In the genomic region with DNA sequence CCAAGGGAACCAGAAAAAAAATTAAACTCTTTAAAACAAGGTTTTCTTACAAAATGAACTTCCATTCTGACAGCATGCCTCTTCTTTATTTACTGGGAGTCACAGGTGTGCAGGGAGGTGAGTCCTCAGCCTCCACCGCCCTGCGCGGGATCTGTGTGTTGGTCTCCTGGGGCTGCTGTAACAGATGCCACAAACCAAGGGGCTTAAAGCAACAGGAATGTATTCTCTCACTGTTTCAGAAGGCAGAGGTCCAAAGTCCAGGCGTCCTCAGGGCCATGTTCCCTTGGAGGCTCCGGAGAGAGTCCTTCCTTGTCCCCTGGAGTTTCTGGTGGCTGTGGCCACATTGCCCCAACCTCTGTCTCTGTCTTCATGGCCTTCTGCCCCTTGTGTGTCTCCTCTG, we compare ENCODE assay signal across 13 cellular contexts.
DNase-seq lines count a peak whose midpoint lies in the region; ATAC-seq and TF ChIP-seq lines count a peak whose summit lies in the region.
"Had no signal": no experiment of that assay in that cellular context is flagged by ENCODE, and none has a peak within 500 bp of the region (broad histone marks: within the 10 kb centered on the region; RNA-seq: fewer than 3 reads in every experiment).

No MANE protein-coding gene starts in this region.

- H3K9ac ChIP-seq in BLaER1 (0 out of 2 replicates have a peak overlapping the region, but pooled peaks have one; percentile 10), Karpas-422 (ENCODE audit: low read length) (peak overlapping the region; percentile 49), OCI-LY1 (ENCODE audit: low read length) (peak overlapping the region; percentile 12; the same call in 1 of the 2 replicates)
- H3K9ac ChIP-seq: GM23248 had no signal

- no peaks in the 10 kb centered on the region for H3K9me3 ChIP-seq in BLaER1
- H3K9me3 ChIP-seq in Karpas-422 (ENCODE audit: low read length): no peaks in the 10 kb centered on the region
- H3K9me3 ChIP-seq in OCI-LY1 (ENCODE audit: low read length): no peaks in the 10 kb centered on the region
- H3K9me3 ChIP-seq in esophagus muscularis mucosa: no peaks in the 10 kb centered on the region

- H3K4me2 ChIP-seq in BLaER1: peak overlapping the region; percentile 85
- H3K4me2 ChIP-seq in Karpas-422 (ENCODE audit: low read depth, low read length, poor library complexity, severe bottlenecking): peak overlapping the region; percentile 45
- H3K4me2 ChIP-seq in OCI-LY1 (ENCODE audit: low read length): no peak overlapping the region

- no peak overlapping the region; the same call in 1 of the 2 replicates for H2AFZ ChIP-seq in Karpas-422 (ENCODE audit: low read length)
- no peak overlapping the region for H2AFZ ChIP-seq in OCI-LY1 (ENCODE audit: low read length)
- H2AFZ ChIP-seq: GM23248 had no signal

- TF ChIP-seq EP300 in esophagus muscularis mucosa (IDR thresholded peaks at IDR 0.05): no peak

- H3K79me2 ChIP-seq in Karpas-422 (ENCODE audit: low read length) (no peaks in the 10 kb centered on the region), OCI-LY1 (ENCODE audit: insufficient read depth, low read length) (no peaks in the 10 kb centered on the region)

- H3K4me1 ChIP-seq in BLaER1 (peaks cover 72% of the 10 kb centered on the region), Karpas-422 (ENCODE audit: low read length) (peaks cover 60% of the 10 kb centered on the region), OCI-LY1 (ENCODE audit: insufficient read depth, low read length, severe bottlenecking) (peaks cover 56% of the 10 kb centered on the region), esophagus muscularis mucosa (no peaks in the 10 kb centered on the region)

- 77% methylated on average over 5 of the region's 5 CpGs for WGBS in esophagus muscularis mucosa

- no peaks in the 10 kb centered on the region for H3K36me3 Mint-ChIP-seq in activated T-cell treated with anti-CD3 and anti-CD28 coated beads, Interleukin-2, amount 50 U/mL, for 72 hours (ENCODE audit: insufficient read depth in 2 of 2)
- H3K36me3 Mint-ChIP-seq: CD4-positive, CD25-positive, alpha-beta regulatory T cell had no signal

- no peak for ATAC-seq in activated T-cell treated with anti-CD3 and anti-CD28 coated beads, Interleukin-2, amount 50 U/mL, for 72 hours (replicated peaks in 1 of 2)
- ATAC-seq: GM12878, HCT116, HepG2 had no signal

- H3K27me3 Mint-ChIP-seq in activated T-cell treated with anti-CD3 and anti-CD28 coated beads, Interleukin-2, amount 50 U/mL, for 72 hours (ENCODE audit: low read depth): no peaks in the 10 kb centered on the region

- no peak for TF ChIP-seq POLR2A in esophagus muscularis mucosa (IDR thresholded peaks at IDR 0.05; ENCODE audit: low read depth)

- no peak overlapping the region for H3K4me3 ChIP-seq in BLaER1
- no peak overlapping the region; the same call in 1 of the 2 replicates for H3K4me3 ChIP-seq in Karpas-422 (ENCODE audit: low read length)
- no peak overlapping the region for H3K4me3 ChIP-seq in OCI-LY1 (ENCODE audit: low read depth, low read length, poor library complexity, severe bottlenecking)
- H3K4me3 ChIP-seq in esophagus muscularis mucosa: no peak overlapping the region
- H3K4me3 ChIP-seq: GM12878, GM23248 had no signal

- no peaks in the 10 kb centered on the region for H4K20me1 ChIP-seq in BLaER1
- no peaks in the 10 kb centered on the region for H4K20me1 ChIP-seq in Karpas-422 (ENCODE audit: insufficient read depth, low read depth, low read length)
- H4K20me1 ChIP-seq in OCI-LY1 (ENCODE audit: insufficient read depth, low read length): no peaks in the 10 kb centered on the region

- H3K27ac ChIP-seq in BLaER1 (peak overlapping the region; percentile 38; the same call in 1 of the 2 replicates), Karpas-422 (ENCODE audit: low read length) (peak overlapping the region; percentile 9; the same call in 1 of the 2 replicates), OCI-LY1 (ENCODE audit: low read depth, low read length, poor library complexity, severe bottlenecking) (peak overlapping the region; percentile 62), esophagus muscularis mucosa (replicated peaks in 1 of 4) (no peak overlapping the region)
- H3K27ac ChIP-seq: GM23248 had no signal

- DNase-seq in Karpas-422 (no peak), esophagus muscularis mucosa (ENCODE audit: extremely low spot score) (peak; percentile 64), NK-92 (lab: John Stamatoyannopoulos, UW; ENCODE audit: unreplicated experiment) (no peak), glomerular visceral epithelial cell (ENCODE audit: extremely low spot score) (no peak)
- DNase-seq in activated T-cell treated with anti-CD3 and anti-CD28 coated beads, Interleukin-2, amount 50 U/mL, for 72 hours: no peak
- DNase-seq: CD4-positive, CD25-positive, alpha-beta regulatory T cell; DMS53; GM23248 had no signal

- no peak for TF ChIP-seq CTCF in OCI-LY1 (IDR thresholded peaks at IDR 0.05; ENCODE audit: low read length)
- no peak for TF ChIP-seq CTCF in esophagus muscularis mucosa (IDR thresholded peaks at IDR 0.05)

- intact Hi-C loops in esophagus muscularis mucosa (cut with DNase I): no loop called here

- H3K4me3 Mint-ChIP-seq in activated T-cell treated with anti-CD3 and anti-CD28 coated beads, Interleukin-2, amount 50 U/mL, for 72 hours: no peak overlapping the region
- H3K4me3 Mint-ChIP-seq: CD4-positive, CD25-positive, alpha-beta regulatory T cell had no signal

- H3K36me3 ChIP-seq in BLaER1 (no peaks in the 10 kb centered on the region), Karpas-422 (ENCODE audit: insufficient read depth, low read length) (no peaks in the 10 kb centered on the region), OCI-LY1 (ENCODE audit: insufficient read depth, low read length) (no peaks in the 10 kb centered on the region), esophagus muscularis mucosa (no peaks in the 10 kb centered on the region)

- H3K9me3 Mint-ChIP-seq in activated T-cell treated with anti-CD3 and anti-CD28 coated beads, Interleukin-2, amount 50 U/mL, for 72 hours: no peaks in the 10 kb centered on the region

- no peaks in the 10 kb centered on the region for H3K4me1 Mint-ChIP-seq in activated T-cell treated with anti-CD3 and anti-CD28 coated beads, Interleukin-2, amount 50 U/mL, for 72 hours (ENCODE audit: low read depth)
- H3K4me1 Mint-ChIP-seq: CD4-positive, CD25-positive, alpha-beta regulatory T cell had no signal

- H3K9me2 ChIP-seq in Karpas-422 (replicated peaks; ENCODE audit: insufficient read depth, low read length): no peaks in the 10 kb centered on the region
- H3K9me2 ChIP-seq in OCI-LY1 (ENCODE audit: low read depth, low read length): no peaks in the 10 kb centered on the region

- H3K27me3 ChIP-seq in BLaER1: no peaks in the 10 kb centered on the region
- no peaks in the 10 kb centered on the region for H3K27me3 ChIP-seq in Karpas-422 (ENCODE audit: low read length)
- no peaks in the 10 kb centered on the region for H3K27me3 ChIP-seq in OCI-LY1 (ENCODE audit: insufficient read depth, low read length)
- peaks cover 0 to 74% (median 0%) of the 10 kb centered on the region in 4 donors for H3K27me3 ChIP-seq in esophagus muscularis mucosa

- H3K27ac Mint-ChIP-seq in activated T-cell treated with anti-CD3 and anti-CD28 coated beads, Interleukin-2, amount 50 U/mL, for 72 hours: no peak overlapping the region
- H3K27ac Mint-ChIP-seq: CD4-positive, CD25-positive, alpha-beta regulatory T cell had no signal

- H3F3A ChIP-seq in OCI-LY1 (ENCODE audit: insufficient read depth, low read length): peaks cover 4% of the 10 kb centered on the region; the same call in 1 of the 2 replicates

Comparison
In these comparisons a context has a peak if more than half of its experiments do, and no peak if none do; other contexts are left out.
1. H3K27ac ChIP-seq: peak in BLaER1 (single experiment), Karpas-422 (single experiment) and OCI-LY1 (single experiment); none in esophagus muscularis mucosa (0 of 4).
2. Peak in every context shown above with its lines, with median percentiles within 50 percentile points of each other: H3K9ac ChIP-seq.